20 cellular contexts compared by ENCODE assay signal in genomic region chr2:205976120-205976814, GRCh38.
A peak's percentile ranks its signal among the peaks of the same experiment; 100 is the strongest.
DNase-seq lines count a peak whose midpoint lies in the region; ATAC-seq, FAIRE-seq and TF ChIP-seq lines count a peak whose summit lies in the region.
"Had no signal": no experiment of that assay in that cellular context is flagged by ENCODE, and none has a peak within 500 bp of the region (broad histone marks: within the 10 kb centered on the region; RNA-seq: fewer than 3 reads in every experiment).

No MANE protein-coding gene starts in this region.

- CTCF ChIA-PET in WTC11 (lab: Charles Lee): no interaction called here
- CTCF ChIA-PET in HepG2 (lab: Yijun Ruan, JAX; ENCODE audit: low intra/inter-chr PET ratio, low total read pairs): no interaction called here

- H3K27me3 ChIP-seq in HepG2 (ENCODE audit: control insufficient read depth in 1 of 2, insufficient read depth in 2 of 2, low read length in 2 of 2): no peaks in the 10 kb centered on the region
- H3K27me3 ChIP-seq: BLaER1, SJCRH30 had no signal

- no peaks in the 10 kb centered on the region for H3K36me3 ChIP-seq in HepG2 (replicated peaks in 1 of 2; ENCODE audit: control insufficient read depth in 1 of 2, insufficient read depth in 2 of 2, low read length in 2 of 2)
- H3K36me3 ChIP-seq: BLaER1, SJCRH30 had no signal

- TF ChIP-seq CTCF in 22Rv1 (IDR thresholded peaks at IDR 0.05) (no peak), WTC11 (IDR thresholded peaks at IDR 0.05) (no peak), HepG2 (CRISPR knock-in tag; IDR thresholded peaks at IDR 0.05) (no peak), osteocyte (IDR thresholded peaks at IDR 0.05) (no peak)

- peaks cover 88% of the 10 kb centered on the region for H3K4me1 ChIP-seq in HepG2 (ENCODE audit: insufficient read depth, low read length)
- H3K4me1 ChIP-seq: BLaER1, SJCRH30 had no signal

- H3K27ac ChIP-seq in 22Rv1: peak overlapping the region; percentile 99
- H3K27ac ChIP-seq in HepG2 (ENCODE audit: extremely low read length, insufficient read depth, low read length): peak overlapping the region; percentile 89
- H3K27ac ChIP-seq: BLaER1, SJCRH30 had no signal

- no peak for DNase-seq in WTC11 (ENCODE audit: low spot score)
- DNase-seq in HepG2 (ENCODE audit: low spot score): no peak
- DNase-seq in osteocyte (ENCODE audit: extremely low spot score, unreplicated experiment): peak; percentile 63
- DNase-seq in activated naive CD4-positive, alpha-beta T cell treated with Interleukin-2 at 50 U/mL for 16 hours: no peak
- no peak for DNase-seq in SW 1271 (lab: John Stamatoyannopoulos, UW)
- DNase-seq in activated CD4-positive, alpha-beta T cell treated with anti-CD3 and anti-CD28 coated beads for 48 hours: no peak
- DNase-seq in ecto neural progenitor cell (ENCODE audit: low spot score): no peak
- DNase-seq: CD4-positive, alpha-beta memory T cell; DMS79 treated with DMSO at 0.1 percent for 48 hours; MM.1S; NCI-H1092; NCI-H146; NCI-H2029 treated with DMSO at 0.1 percent for 48 hours; NCI-H2171; PC-3; SJCRH30 had no signal

- ATAC-seq in WTC11 (no peak), HepG2 (no peak)

- H3K79me2 ChIP-seq in HepG2 (ENCODE audit: insufficient read depth, low read length): no peaks in the 10 kb centered on the region

- H4K20me1 ChIP-seq in HepG2 (ENCODE audit: insufficient read depth, low read length): no peaks in the 10 kb centered on the region
- H4K20me1 ChIP-seq: BLaER1 had no signal

- peaks cover 18% of the 10 kb centered on the region for H3K9me3 Mint-ChIP-seq in WTC11
- H3K9me3 Mint-ChIP-seq in osteocyte (ENCODE audit: unreplicated experiment): no peaks in the 10 kb centered on the region

- H3K9me3 ChIP-seq in HepG2 (ENCODE audit: low read length): peaks cover 7% of the 10 kb centered on the region; the same call in 1 of the 2 replicates
- H3K9me3 ChIP-seq: SJCRH30 had no signal

- H3K4me3 Mint-ChIP-seq in WTC11 (no peak overlapping the region), osteocyte (ENCODE audit: unreplicated experiment) (no peak overlapping the region)
- H3K4me3 Mint-ChIP-seq: CD4-positive, alpha-beta memory T cell had no signal

- H3K27ac Mint-ChIP-seq in WTC11 (peak overlapping the region; percentile 27; the same call in 1 of the 2 replicates), osteocyte (ENCODE audit: unreplicated experiment) (no peak overlapping the region)
- H3K27ac Mint-ChIP-seq: CD4-positive, alpha-beta memory T cell had no signal

- no TSS peak for BruUV-seq in HepG2 (replicated peaks; lab: Mats Ljungman, UMichigan)

- H2AFZ ChIP-seq in HepG2 (ENCODE audit: low read length): no peak overlapping the region

- H3K9ac ChIP-seq in HepG2 (ENCODE audit: insufficient read depth, low read depth, low read length): no peak overlapping the region
- H3K9ac ChIP-seq: BLaER1 had no signal

- WGBS in HepG2 (ENCODE audit: low lambda C conversion rate): 93% methylated on average over 19 of the region's 19 CpGs

- no peaks in the 10 kb centered on the region; the same call in 1 of the 2 replicates for H3K27me3 Mint-ChIP-seq in WTC11 (ENCODE audit: low read depth)
- H3K27me3 Mint-ChIP-seq in osteocyte (ENCODE audit: unreplicated experiment): peaks cover 10% of the 10 kb centered on the region

- H3K4me1 Mint-ChIP-seq in WTC11 (peaks cover 2% of the 10 kb centered on the region; the same call in 1 of the 2 replicates), osteocyte (ENCODE audit: unreplicated experiment) (peaks cover 5% of the 10 kb centered on the region)
- H3K4me1 Mint-ChIP-seq: CD4-positive, alpha-beta memory T cell had no signal

- FAIRE-seq in HepG2 (lab: Jason Lieb, UNC): no peak
- FAIRE-seq: A204.1, H54 had no signal

- H3K4me2 ChIP-seq in HepG2 (ENCODE audit: low read depth, low read length): peak overlapping the region; percentile 23; the same call in 1 of the 2 replicates
- H3K4me2 ChIP-seq: BLaER1 had no signal

- H3K36me3 Mint-ChIP-seq in WTC11 (peaks cover 6% of the 10 kb centered on the region; the same call in 1 of the 2 replicates), osteocyte (ENCODE audit: unreplicated experiment) (no peaks in the 10 kb centered on the region)

- in situ Hi-C loops in HepG2 (cut with HindIII; ENCODE audit: extremely low pct_ligation_motif_present, low pct_unique_long_range_greater_than_20kb): no loop called here

- POLR2A ChIA-PET in WTC11 (lab: Charles Lee) (no interaction called here), HepG2 (lab: Yijun Ruan, JAX) (interaction anchor here (1.9 kb wide), 1 partner anchor 110 kb away, joined by 9 read pairs; the partner anchor contains the start of gene INO80D)

- TF ChIP-seq EP300 in HepG2 (IDR thresholded peaks at IDR 0.05; ENCODE audit: low read depth in 2 of 2, low read length in 2 of 2) (no peak), HepG2 (CRISPR knock-in tag; IDR thresholded peaks at IDR 0.05; ENCODE audit: borderline replicate concordance) (no peak)

- H3K4me3 ChIP-seq in HepG2 (replicated peaks in 1 of 3; ENCODE audit: insufficient read depth in 1 of 3, low read depth in 2 of 3, low read length in 3 of 3): no peak overlapping the region
- H3K4me3 ChIP-seq: BLaER1, SJCRH30 had no signal

- no peak for TF ChIP-seq POLR2A in HepG2 (IDR thresholded peaks at IDR 0.05; ENCODE audit: insufficient read depth in 1 of 2, low read depth in 2 of 2, low read length in 2 of 2)

- intact Hi-C loops in HepG2 (cut with micrococcal nuclease; ENCODE audit: unreplicated experiment): no loop called here

- no peak for TF ChIP-seq RAD21 in HepG2 (CRISPR knock-in tag; IDR thresholded peaks at IDR 0.05)

TF ChIP-seq in WTC11, 78 proteins besides CTCF, POLR2A, EP300 and RAD21 (continues in another document):
- TF ChIP-seq AFF4 (CRISPR knock-in tag; IDR thresholded peaks at IDR 0.05; ENCODE audit: borderline replicate concordance) (no peak), HMGA2 (CRISPR knock-in tag; IDR thresholded peaks at IDR 0.05) (no peak)

TF ChIP-seq in HepG2, 621 proteins besides CTCF, POLR2A, EP300 and RAD21 (continues in another document):
- TF ChIP-seq FOSL2 (CRISPR knock-in tag; IDR thresholded peaks at IDR 0.05) (peak; percentile 28; the same call in 1 of the 2 replicates), ZNF513 (CRISPR knock-in tag; conservative IDR thresholded peaks at IDR 0.05) (no peak), NCOR1 (IDR thresholded peaks at IDR 0.05; ENCODE audit: borderline replicate concordance, low read length) (no peak), BRD4 (CRISPR knock-in tag; IDR thresholded peaks at IDR 0.05) (peak; percentile 69; the same call in 1 of the 2 replicates), ZSCAN25 (CRISPR knock-in tag; IDR thresholded peaks at IDR 0.05) (peak; percentile 39; the same call in 1 of the 2 replicates), NFKB2 (CRISPR knock-in tag; IDR thresholded peaks at IDR 0.05; ENCODE audit: borderline replicate concordance) (peak; percentile 76; the same call in 1 of the 2 replicates), SP140L (CRISPR knock-in tag; IDR thresholded peaks at IDR 0.05; ENCODE audit: borderline replicate concordance) (no peak), KDM6A (CRISPR knock-in tag; IDR thresholded peaks at IDR 0.05; ENCODE audit: low read depth) (no peak), HMGXB4 (CRISPR knock-in tag; IDR thresholded peaks at IDR 0.05; ENCODE audit: borderline replicate concordance in 1 of 2, low read depth in 1 of 2) (0 out of 4 replicates have a peak, but pooled peaks of 1 of the 2 experiments have one; percentile 17), ZNF580 (CRISPR knock-in tag; IDR thresholded peaks at IDR 0.05; ENCODE audit: borderline replicate concordance, low read depth) (peak; percentile 69; the same call in 1 of the 2 replicates), KDM5B (CRISPR knock-in tag; IDR thresholded peaks at IDR 0.05; ENCODE audit: borderline replicate concordance) (no peak), MYC (CRISPR knock-in tag; IDR thresholded peaks at IDR 0.05; ENCODE audit: borderline replicate concordance) (0 out of 2 replicates have a peak, but pooled peaks have one; percentile 19), ZNF772 (CRISPR knock-in tag; IDR thresholded peaks at IDR 0.05) (peak; percentile 23; the same call in 1 of the 2 replicates), SALL1 (CRISPR knock-in tag; IDR thresholded peaks at IDR 0.05) (0 out of 2 replicates have a peak, but pooled peaks have one; percentile 23), RELA (CRISPR knock-in tag; IDR thresholded peaks at IDR 0.05) (no peak)
